In the genomic region with DNA sequence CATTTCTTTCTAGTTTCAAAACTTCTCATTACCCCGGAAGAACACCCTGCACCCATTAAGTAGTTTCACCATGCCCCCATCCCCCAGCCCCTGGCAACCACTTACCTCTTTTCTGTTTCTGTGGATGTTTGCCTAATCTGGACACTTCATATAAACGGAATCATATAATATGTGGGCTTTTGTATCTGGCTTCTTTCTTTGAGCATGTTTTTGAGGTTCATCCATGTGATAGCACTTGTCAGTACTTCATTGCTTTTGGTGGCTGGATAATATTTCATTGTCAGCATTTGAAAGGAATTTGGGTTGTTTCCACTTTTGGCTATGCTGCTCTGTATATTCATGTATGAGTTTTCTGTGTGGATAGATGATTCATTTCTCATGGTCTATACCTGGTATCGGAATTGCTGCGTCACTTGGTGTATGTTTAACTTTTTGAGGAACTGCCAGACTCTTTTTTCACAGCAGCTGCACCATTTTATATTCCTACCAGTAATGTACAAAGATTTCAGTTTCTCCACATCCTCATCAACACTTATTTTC, we compare ENCODE assay signal across 1 cellular context.
TF ChIP-seq lines count a peak whose summit lies in the region.

No MANE protein-coding gene starts in this region.

TF ChIP-seq in K562, 482 proteins besides CTCF, POLR2A, EP300 and RAD21 (continued from another document and continues in another):
- TF ChIP-seq CHD7 (IDR thresholded peaks at IDR 0.05; ENCODE audit: low read depth, low read length) (no peak), ZFP91 (CRISPR knock-in tag; IDR thresholded peaks at IDR 0.05) (no peak), SAFB2 (IDR thresholded peaks at IDR 0.05; ENCODE audit: borderline replicate concordance, low read depth, low read length, severe bottlenecking) (no peak), ZBTB12 (CRISPR knock-in tag; IDR thresholded peaks at IDR 0.05) (no peak), JUND (IDR thresholded peaks at IDR 0.05; ENCODE audit: borderline replicate concordance, low read depth, low read length) (no peak; the same call in 1 of the 2 replicates), JUND (tag; IDR thresholded peaks at IDR 0.05; ENCODE audit: borderline replicate concordance, low read depth, low read length) (peak; percentile 45; the same call in 1 of the 3 replicates), NCOA4 (IDR thresholded peaks at IDR 0.05; ENCODE audit: partially characterized antibody) (no peak), ZNF140 (CRISPR knock-in tag; IDR thresholded peaks at IDR 0.05) (no peak), SMARCE1 (IDR thresholded peaks at IDR 0.05) (no peak), ZNF175 (CRISPR knock-in tag; IDR thresholded peaks at IDR 0.05; ENCODE audit: low read depth) (no peak), C11orf30 (IDR thresholded peaks at IDR 0.05; ENCODE audit: low read depth) (peak; percentile 82), ZNF12 (CRISPR knock-in tag; IDR thresholded peaks at IDR 0.05) (no peak), ZNF133 (CRISPR knock-in tag; IDR thresholded peaks at IDR 0.05) (no peak), ZNF561 (CRISPR knock-in tag; conservative IDR thresholded peaks at IDR 0.05) (no peak), MAFK (IDR thresholded peaks at IDR 0.05; ENCODE audit: low read length) (peak; percentile 55; the same call in 1 of the 2 replicates), BMI1 (IDR thresholded peaks at IDR 0.05; ENCODE audit: low read length) (no peak), SRF (CRISPR knock-in tag; IDR thresholded peaks at IDR 0.05) (no peak), MEF2D (tag; conservative IDR thresholded peaks at IDR 0.05; ENCODE audit: low read depth) (no peak), RHOXF2B (CRISPR knock-in tag; conservative IDR thresholded peaks at IDR 0.05) (no peak), MCM2 (IDR thresholded peaks at IDR 0.05; ENCODE audit: low read depth) (no peak), U2AF1 (optimal IDR thresholded peaks at IDR 0.05; ENCODE audit: low read depth, low read length) (no peak), ZNF41 (CRISPR knock-in tag; conservative IDR thresholded peaks at IDR 0.05) (no peak), SP2 (IDR thresholded peaks at IDR 0.05; ENCODE audit: extremely low read depth, low read depth, low read length, poor library complexity, severe bottlenecking) (no peak)
- TF ChIP-seq, protein P1, sequence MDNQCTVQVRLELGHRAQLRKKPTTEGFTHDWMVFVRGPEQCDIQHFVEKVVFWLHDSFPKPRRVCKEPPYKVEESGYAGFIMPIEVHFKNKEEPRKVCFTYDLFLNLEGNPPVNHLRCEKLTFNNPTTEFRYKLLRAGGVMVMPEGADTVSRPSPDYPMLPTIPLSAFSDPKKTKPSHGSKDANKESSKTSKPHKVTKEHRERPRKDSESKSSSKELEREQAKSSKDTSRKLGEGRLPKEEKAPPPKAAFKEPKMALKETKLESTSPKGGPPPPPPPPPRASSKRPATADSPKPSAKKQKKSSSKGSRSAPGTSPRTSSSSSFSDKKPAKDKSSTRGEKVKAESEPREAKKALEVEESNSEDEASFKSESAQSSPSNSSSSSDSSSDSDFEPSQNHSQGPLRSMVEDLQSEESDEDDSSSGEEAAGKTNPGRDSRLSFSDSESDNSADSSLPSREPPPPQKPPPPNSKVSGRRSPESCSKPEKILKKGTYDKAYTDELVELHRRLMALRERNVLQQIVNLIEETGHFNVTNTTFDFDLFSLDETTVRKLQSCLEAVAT (IDR thresholded peaks at IDR 0.05), result no peak
- TF ChIP-seq, protein P2, sequence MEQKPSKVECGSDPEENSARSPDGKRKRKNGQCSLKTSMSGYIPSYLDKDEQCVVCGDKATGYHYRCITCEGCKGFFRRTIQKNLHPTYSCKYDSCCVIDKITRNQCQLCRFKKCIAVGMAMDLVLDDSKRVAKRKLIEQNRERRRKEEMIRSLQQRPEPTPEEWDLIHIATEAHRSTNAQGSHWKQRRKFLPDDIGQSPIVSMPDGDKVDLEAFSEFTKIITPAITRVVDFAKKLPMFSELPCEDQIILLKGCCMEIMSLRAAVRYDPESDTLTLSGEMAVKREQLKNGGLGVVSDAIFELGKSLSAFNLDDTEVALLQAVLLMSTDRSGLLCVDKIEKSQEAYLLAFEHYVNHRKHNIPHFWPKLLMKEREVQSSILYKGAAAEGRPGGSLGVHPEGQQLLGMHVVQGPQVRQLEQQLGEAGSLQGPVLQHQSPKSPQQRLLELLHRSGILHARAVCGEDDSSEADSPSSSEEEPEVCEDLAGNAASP (IDR thresholded peaks at IDR 0.05), result no peak
- TF ChIP-seq, protein P3, sequence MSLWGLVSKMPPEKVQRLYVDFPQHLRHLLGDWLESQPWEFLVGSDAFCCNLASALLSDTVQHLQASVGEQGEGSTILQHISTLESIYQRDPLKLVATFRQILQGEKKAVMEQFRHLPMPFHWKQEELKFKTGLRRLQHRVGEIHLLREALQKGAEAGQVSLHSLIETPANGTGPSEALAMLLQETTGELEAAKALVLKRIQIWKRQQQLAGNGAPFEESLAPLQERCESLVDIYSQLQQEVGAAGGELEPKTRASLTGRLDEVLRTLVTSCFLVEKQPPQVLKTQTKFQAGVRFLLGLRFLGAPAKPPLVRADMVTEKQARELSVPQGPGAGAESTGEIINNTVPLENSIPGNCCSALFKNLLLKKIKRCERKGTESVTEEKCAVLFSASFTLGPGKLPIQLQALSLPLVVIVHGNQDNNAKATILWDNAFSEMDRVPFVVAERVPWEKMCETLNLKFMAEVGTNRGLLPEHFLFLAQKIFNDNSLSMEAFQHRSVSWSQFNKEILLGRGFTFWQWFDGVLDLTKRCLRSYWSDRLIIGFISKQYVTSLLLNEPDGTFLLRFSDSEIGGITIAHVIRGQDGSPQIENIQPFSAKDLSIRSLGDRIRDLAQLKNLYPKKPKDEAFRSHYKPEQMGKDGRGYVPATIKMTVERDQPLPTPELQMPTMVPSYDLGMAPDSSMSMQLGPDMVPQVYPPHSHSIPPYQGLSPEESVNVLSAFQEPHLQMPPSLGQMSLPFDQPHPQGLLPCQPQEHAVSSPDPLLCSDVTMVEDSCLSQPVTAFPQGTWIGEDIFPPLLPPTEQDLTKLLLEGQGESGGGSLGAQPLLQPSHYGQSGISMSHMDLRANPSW (CRISPR knock-in tag; IDR thresholded peaks at IDR 0.05), result no peak
- TF ChIP-seq, protein P4, sequence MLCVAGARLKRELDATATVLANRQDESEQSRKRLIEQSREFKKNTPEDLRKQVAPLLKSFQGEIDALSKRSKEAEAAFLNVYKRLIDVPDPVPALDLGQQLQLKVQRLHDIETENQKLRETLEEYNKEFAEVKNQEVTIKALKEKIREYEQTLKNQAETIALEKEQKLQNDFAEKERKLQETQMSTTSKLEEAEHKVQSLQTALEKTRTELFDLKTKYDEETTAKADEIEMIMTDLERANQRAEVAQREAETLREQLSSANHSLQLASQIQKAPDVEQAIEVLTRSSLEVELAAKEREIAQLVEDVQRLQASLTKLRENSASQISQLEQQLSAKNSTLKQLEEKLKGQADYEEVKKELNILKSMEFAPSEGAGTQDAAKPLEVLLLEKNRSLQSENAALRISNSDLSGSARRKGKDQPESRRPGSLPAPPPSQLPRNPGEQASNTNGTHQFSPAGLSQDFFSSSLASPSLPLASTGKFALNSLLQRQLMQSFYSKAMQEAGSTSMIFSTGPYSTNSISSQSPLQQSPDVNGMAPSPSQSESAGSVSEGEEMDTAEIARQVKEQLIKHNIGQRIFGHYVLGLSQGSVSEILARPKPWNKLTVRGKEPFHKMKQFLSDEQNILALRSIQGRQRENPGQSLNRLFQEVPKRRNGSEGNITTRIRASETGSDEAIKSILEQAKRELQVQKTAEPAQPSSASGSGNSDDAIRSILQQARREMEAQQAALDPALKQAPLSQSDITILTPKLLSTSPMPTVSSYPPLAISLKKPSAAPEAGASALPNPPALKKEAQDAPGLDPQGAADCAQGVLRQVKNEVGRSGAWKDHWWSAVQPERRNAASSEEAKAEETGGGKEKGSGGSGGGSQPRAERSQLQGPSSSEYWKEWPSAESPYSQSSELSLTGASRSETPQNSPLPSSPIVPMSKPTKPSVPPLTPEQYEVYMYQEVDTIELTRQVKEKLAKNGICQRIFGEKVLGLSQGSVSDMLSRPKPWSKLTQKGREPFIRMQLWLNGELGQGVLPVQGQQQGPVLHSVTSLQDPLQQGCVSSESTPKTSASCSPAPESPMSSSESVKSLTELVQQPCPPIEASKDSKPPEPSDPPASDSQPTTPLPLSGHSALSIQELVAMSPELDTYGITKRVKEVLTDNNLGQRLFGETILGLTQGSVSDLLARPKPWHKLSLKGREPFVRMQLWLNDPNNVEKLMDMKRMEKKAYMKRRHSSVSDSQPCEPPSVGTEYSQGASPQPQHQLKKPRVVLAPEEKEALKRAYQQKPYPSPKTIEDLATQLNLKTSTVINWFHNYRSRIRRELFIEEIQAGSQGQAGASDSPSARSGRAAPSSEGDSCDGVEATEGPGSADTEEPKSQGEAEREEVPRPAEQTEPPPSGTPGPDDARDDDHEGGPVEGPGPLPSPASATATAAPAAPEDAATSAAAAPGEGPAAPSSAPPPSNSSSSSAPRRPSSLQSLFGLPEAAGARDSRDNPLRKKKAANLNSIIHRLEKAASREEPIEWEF (CRISPR knock-in tag; IDR thresholded peaks at IDR 0.05), result no peak
